37 cellular contexts compared by ENCODE assay signal in genomic region chr2:112773510-112773909, GRCh38. TPM values are rescaled to one million over a fixed set of nuclear protein-coding genes. Genes with fewer than 3 reads are reported as not detected.
"Had no signal": no experiment of that assay in that cellular context is flagged by ENCODE, and none has a peak within 500 bp of the region (broad histone marks: within the 10 kb centered on the region; RNA-seq: fewer than 3 reads in every experiment).

No MANE protein-coding gene starts in this region.

- H3K27ac ChIP-seq: left lung, lower lobe of right lung, ovary, right atrium auricular region, right lobe of liver, thyroid gland, transverse colon, upper lobe of right lung had no signal

- DNase-seq: hypothalamus; immature natural killer cell; kidney; left colon; left lung; lower lobe of right lung; mammary epithelial cell; mesendoderm; naive thymus-derived CD4-positive, alpha-beta T cell; ovary; right lobe of liver; stimulated activated CD4-positive, alpha-beta T cell treated with anti-CD3 and anti-CD28 coated beads, Interleukin-1b, Interleukin-23, amount 100 ng/mL, for 48 hours; stimulated activated CD4-positive, alpha-beta T cell treated with anti-CD3 and anti-CD28 coated beads, Interleukin-2, amount 100 ng/mL, for 48 hours; stimulated activated CD4-positive, alpha-beta T cell treated with anti-CD3 and anti-CD28 coated beads, Interleukin-4, amount 100 ng/mL, for 4 hours; stimulated activated CD8-positive, alpha-beta memory T cell treated with anti-CD3 and anti-CD28 coated beads, Interleukin-4, amount 100 ng/mL, for 48 hours; stimulated activated naive CD4-positive, alpha-beta T cell treated with Interleukin-2 at 50 U/mL for 16 hours; stimulated activated naive CD8-positive, alpha-beta T cell treated with anti-CD3 and anti-CD28 coated beads, Interleukin-15, amount 100 ng/mL, for 72 hours; substantia nigra; thyroid gland; transverse colon; upper lobe of right lung had no signal

- H3K9me3 ChIP-seq: left lung, lower lobe of right lung, ovary, right atrium auricular region, right lobe of liver, thyroid gland, transverse colon, upper lobe of right lung had no signal

- H3K36me3 ChIP-seq: left lung, lower lobe of right lung, ovary, right atrium auricular region, right lobe of liver, thyroid gland, transverse colon, upper lobe of right lung had no signal

- FAIRE-seq: islet of Langerhans, kidney, urothelium cell line had no signal

- H3K4me1 ChIP-seq: right atrium auricular region, right lobe of liver, thyroid gland, transverse colon had no signal

- ATAC-seq: left colon; left lung; lower lobe of right lung; naive thymus-derived CD4-positive, alpha-beta T cell; natural killer cell treated with Interleukin-12 subunit alpha and Interleukin-12 subunit beta and Interleukin-15 and Interleukin-18, amount 100 ng/mL, for 72 hours; right lobe of liver; stimulated activated memory B cell treated with anti-CD40 and anti-IgM and Interleukin-4, amounts not matched to agents 10 μg/mL and 1 μg/mL and 100 μg/mL, for 72 hours; stimulated activated naive CD8-positive, alpha-beta T cell treated with anti-CD3 and anti-CD28 coated beads, Interleukin-15, amount 100 ng/mL, for 72 hours; upper lobe of right lung had no signal

- H3K4me3 ChIP-seq: left lung, lower lobe of right lung, ovary, right atrium auricular region, right lobe of liver, smooth muscle cell, thyroid gland, transverse colon, upper lobe of right lung had no signal

- H3K27me3 ChIP-seq: left lung, ovary, right atrium auricular region, right lobe of liver, thyroid gland, transverse colon, upper lobe of right lung had no signal

RNA-seq across cellular contexts. Expression of gene CKAP2L, which starts 9.1 kb away (rescaled TPM):
- polyA plus RNA-seq: naive thymus-derived CD4-positive, alpha-beta T cell had no signal

RNA-seq across cellular contexts. Expression of gene IL1A, which starts 10.8 kb away (rescaled TPM):
- total RNA-seq: myocyte, right atrium auricular region, right lobe of liver, skeletal muscle tissue, temporal lobe, transverse colon had no signal
- polyA plus RNA-seq: immature natural killer cell; liver; naive thymus-derived CD4-positive, alpha-beta T cell had no signal

RNA-seq across cellular contexts. Expression of gene NT5DC4, which starts 52.7 kb away (rescaled TPM):
- total RNA-seq: kidney; left colon; mesothelial cell of epicardium; mononuclear cell; myocyte; natural killer cell treated with Interleukin-12 subunit alpha and Interleukin-12 subunit beta and Interleukin-15 and Interleukin-18, amount 100 ng/mL, for 72 hours; ovary; progenitor cell of endocrine pancreas; pulmonary artery endothelial cell; renal cortical epithelial cell; right atrium auricular region; right lobe of liver; skeletal muscle tissue; smooth muscle cell; temporal lobe; thyroid gland; transverse colon; upper lobe of right lung had no signal
- polyA plus RNA-seq: liver; naive thymus-derived CD4-positive, alpha-beta T cell; neural cell; ovary; smooth muscle cell had no signal
